In genomic region chr2:11344956-11345671, GRCh38 we compare ENCODE assay signal across 1 cellular context.
TF ChIP-seq lines count a peak whose summit lies in the region.

No MANE protein-coding gene starts in this region.

TF ChIP-seq in H1, 55 proteins besides CTCF, POLR2A, EP300 and RAD21:
- TF ChIP-seq RFX5 (IDR thresholded peaks at IDR 0.05; ENCODE audit: borderline replicate concordance, low read depth, low read length) (no peak), JUND (IDR thresholded peaks at IDR 0.05; ENCODE audit: low read length) (peak; percentile 92), KDM4A (IDR thresholded peaks at IDR 0.05; ENCODE audit: low read depth, low read length, severe bottlenecking) (peak; percentile 61), CBX8 (IDR thresholded peaks at IDR 0.05; ENCODE audit: borderline replicate concordance, low read depth, low read length) (no peak), GABPA (IDR thresholded peaks at IDR 0.05; ENCODE audit: borderline replicate concordance, insufficient read depth, low read length) (no peak), ASH2L (IDR thresholded peaks at IDR 0.05; ENCODE audit: low read length) (peak; percentile 93), EGR1 (IDR thresholded peaks at IDR 0.05; ENCODE audit: borderline replicate concordance, low read depth, low read length) (0 out of 2 replicates have a peak, but pooled peaks have one; percentile 2), PHF8 (conservative IDR thresholded peaks at IDR 0.05; ENCODE audit: low read depth, low read length) (peak; percentile 72; the same call in 1 of the 2 replicates), SRF (IDR thresholded peaks at IDR 0.05; ENCODE audit: low read depth, low read length) (no peak), HDAC2 (IDR thresholded peaks at IDR 0.05; ENCODE audit: borderline replicate concordance in 1 of 2, low read depth in 2 of 2, low read length in 2 of 2) (peak; percentile 41 to 58; a peak in 2 of 4 replicates), NANOG (IDR thresholded peaks at IDR 0.05; ENCODE audit: insufficient read depth, low read depth, low read length, poor library complexity, severe bottlenecking) (no peak), POLR2AphosphoS5 (IDR thresholded peaks at IDR 0.05; ENCODE audit: low read depth, low read length) (no peak; the same call in 1 of the 2 replicates), CHD1 (IDR thresholded peaks at IDR 0.05; ENCODE audit: low read depth, low read length) (no peak), SP4 (IDR thresholded peaks at IDR 0.05; ENCODE audit: low read length) (no peak), TAF7 (optimal IDR thresholded peaks at IDR 0.05; ENCODE audit: borderline replicate concordance, low read depth, low read length) (peak; percentile 58), RXRA (IDR thresholded peaks at IDR 0.05; ENCODE audit: insufficient read depth, low read depth, low read length) (no peak), TEAD4 (IDR thresholded peaks at IDR 0.05; ENCODE audit: low read depth, low read length) (peak; percentile 69; the same call in 1 of the 2 replicates), JUN (IDR thresholded peaks at IDR 0.05; ENCODE audit: low read depth, low read length) (peak; percentile 37; the same call in 1 of the 2 replicates), CHD2 (IDR thresholded peaks at IDR 0.05; ENCODE audit: low read length) (no peak)
